Comparison of ENCODE assay signal across 16 cellular contexts in the genomic region with DNA sequence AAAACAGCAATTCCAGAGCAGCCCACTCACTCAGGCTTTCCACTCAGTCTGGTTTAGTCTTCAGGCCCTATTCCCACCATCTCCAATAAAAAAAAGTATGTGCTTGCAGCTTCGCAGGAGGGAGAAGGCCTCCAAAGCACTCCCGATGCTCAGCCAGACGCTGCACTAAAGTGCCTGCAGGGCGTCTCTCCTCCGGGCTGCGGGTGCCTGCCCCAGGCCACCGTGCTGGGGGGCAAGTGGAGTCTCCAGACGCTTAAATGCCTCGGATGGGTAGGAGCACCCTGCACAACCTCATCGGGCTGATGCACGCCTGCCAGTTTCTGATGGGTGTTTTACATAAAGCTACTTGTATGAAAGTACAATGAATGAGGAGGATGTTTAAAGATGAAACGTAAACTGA.
"Had no signal": no experiment of that assay in that cellular context is flagged by ENCODE, and none has a peak within 500 bp of the region (broad histone marks: within the 10 kb centered on the region; RNA-seq: fewer than 3 reads in every experiment).

No MANE protein-coding gene starts in this region.

- H3K27ac ChIP-seq: neutrophil, parathyroid adenoma had no signal

- H3K9me3 Mint-ChIP-seq: activated T-helper 1 cell treated with anti-CD3 and anti-CD28 coated beads, Interleukin-12 subunit alpha, Interleukin-12 subunit beta, Interleukin-2, Interleukin-4 antibody, amounts not matched to agents 30 ng/mL and 10 ng/mL and 1 ng/mL, durations not matched to agents 14 hours and 24 hours and 36 hours; immature natural killer cell; memory B cell; WTC11 had no signal

- H3K9ac ChIP-seq: parathyroid adenoma, SK-N-SH had no signal

- H3K9me3 ChIP-seq: neutrophil, SK-N-SH had no signal

- H3K27ac Mint-ChIP-seq: activated T-helper 1 cell treated with anti-CD3 and anti-CD28 coated beads, Interleukin-12 subunit alpha, Interleukin-12 subunit beta, Interleukin-2, Interleukin-4 antibody, amounts not matched to agents 30 ng/mL and 10 ng/mL and 1 ng/mL, durations not matched to agents 14 hours and 24 hours and 36 hours; memory B cell; WTC11 had no signal

- H3K27me3 Mint-ChIP-seq: memory B cell had no signal

- H3K4me1 ChIP-seq: parathyroid adenoma had no signal

- H3K4me3 Mint-ChIP-seq: activated T-helper 1 cell treated with anti-CD3 and anti-CD28 coated beads, Interleukin-12 subunit alpha, Interleukin-12 subunit beta, Interleukin-2, Interleukin-4 antibody, amounts not matched to agents 30 ng/mL and 10 ng/mL and 1 ng/mL, durations not matched to agents 14 hours and 24 hours and 36 hours; immature natural killer cell; memory B cell; WTC11 had no signal

- DNase-seq: activated CD4-positive, alpha-beta T cell treated with anti-CD3 and anti-CD28 coated beads for 4 hours; dermis blood vessel endothelial cell; effector memory CD4-positive, alpha-beta T cell; immature natural killer cell; kidney glomerular epithelial cell; left ventricle myocardium superior; SK-N-SH; stimulated activated CD4-positive, alpha-beta T cell treated with anti-CD3 and anti-CD28 coated beads, Interleukin-12 subunit alpha, Interleukin-12 subunit beta, amount 100 ng/mL, for 4 hours; stimulated activated CD4-positive, alpha-beta T cell treated with anti-CD3 and anti-CD28 coated beads, Interleukin-1b, Interleukin-23, amount 100 ng/mL, for 48 hours; stimulated activated CD8-positive, alpha-beta memory T cell treated with anti-CD3 and anti-CD28 coated beads, Interleukin-4, amount 100 ng/mL, for 48 hours; stimulated activated naive CD4-positive, alpha-beta T cell had no signal

- H3K4me1 Mint-ChIP-seq: memory B cell had no signal

- H3K27me3 ChIP-seq: neutrophil had no signal

- ATAC-seq: left ventricle myocardium superior, WTC11 had no signal
